31 cellular contexts compared by ENCODE assay signal in the genomic region with DNA sequence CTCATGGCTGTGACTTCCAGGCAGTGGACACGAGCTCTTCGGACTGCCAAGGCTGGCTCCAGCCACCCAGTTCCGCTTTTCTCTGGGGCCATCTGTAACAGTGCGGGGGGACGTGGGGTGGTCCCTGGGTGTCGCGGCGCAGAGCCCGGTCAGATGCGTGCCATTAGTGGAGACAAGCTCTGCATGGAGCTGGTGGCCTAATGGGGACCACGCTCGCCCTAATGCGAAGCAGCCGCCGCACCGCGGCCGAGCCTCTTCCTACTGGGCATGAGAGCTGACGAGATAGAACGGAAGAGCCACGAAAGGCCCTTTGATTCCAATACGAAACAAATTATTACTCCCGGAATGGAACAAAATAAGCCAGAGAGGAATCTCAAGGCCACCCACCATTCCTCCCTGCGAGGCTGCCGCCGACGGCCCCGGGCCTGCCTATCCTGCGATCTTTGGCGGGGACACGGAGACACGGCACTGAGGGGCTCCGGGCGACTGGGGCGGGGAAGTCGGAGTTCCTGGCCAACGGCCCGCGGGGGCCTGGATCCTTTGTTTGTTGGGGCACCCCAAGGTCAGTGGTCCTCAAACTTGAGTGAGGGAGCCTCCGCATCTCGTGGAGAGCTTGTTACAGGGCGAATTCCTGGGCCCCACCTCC. TPM values are rescaled to one million over a fixed set of nuclear protein-coding genes. Genes with fewer than 3 reads are reported as not detected.
"Had no signal": no experiment of that assay in that cellular context is flagged by ENCODE, and none has a peak within 500 bp of the region (broad histone marks: within the 10 kb centered on the region; RNA-seq: fewer than 3 reads in every experiment).

No MANE protein-coding gene starts in this region.

- ATAC-seq: activated naive CD4-positive, alpha-beta T cell treated with anti-CD3 and anti-CD28 coated beads, Interleukin-2, amount 50 U/mL, for 72 hours; activated T-cell treated with anti-CD3 and anti-CD28 coated beads, Interleukin-2, amount 50 U/mL, for 72 hours; esophagus mucosa; T-helper 17 cell had no signal

- H3K9me3 Mint-ChIP-seq: activated CD4-positive, alpha-beta memory T cell treated with anti-CD3 and anti-CD28 coated beads, Interleukin-2, amount 10 ng/mL, durations not matched to agents 7 days and 5 days; activated CD4-positive, alpha-beta T cell treated with anti-CD3 and anti-CD28 coated beads, Interleukin-2, amount 10 ng/mL, durations not matched to agents 7 days and 5 days; activated naive CD4-positive, alpha-beta T cell treated with anti-CD3 and anti-CD28 coated beads, Interleukin-2, amount 10 ng/mL, durations not matched to agents 7 days and 5 days; activated naive CD4-positive, alpha-beta T cell treated with anti-CD3 and anti-CD28 coated beads, Interleukin-2, amount 50 U/mL, for 72 hours; activated naive CD8-positive, alpha-beta T cell treated with anti-CD3 and anti-CD28 coated beads, Interleukin-2, amount 10 ng/mL, durations not matched to agents 7 days and 5 days; activated T-cell treated with anti-CD3 and anti-CD28 coated beads, Interleukin-2, amount 50 U/mL, for 24 hours; activated T-cell treated with anti-CD3 and anti-CD28 coated beads, Interleukin-2, amount 50 U/mL, for 72 hours; brain; dendritic cell treated with granulocyte-macrophage colony-stimulating factor and Interleukin-4, amounts not matched to agents 40 ng/mL and 50 ng/mL, for 4 days; endodermal cell; T-helper 2 cell treated with Interferon-gamma antibody and Interleukin-4, amounts not matched to agents 5 μg/mL and 100 μg/mL, for 36 hours had no signal

- H3K4me3 ChIP-seq: ascending aorta, breast epithelium, cardiac muscle cell, coronary artery, dorsolateral prefrontal cortex had no signal

- H3K36me3 Mint-ChIP-seq: activated naive CD4-positive, alpha-beta T cell treated with anti-CD3 and anti-CD28 coated beads, Interleukin-2, amount 10 ng/mL, durations not matched to agents 7 days and 5 days; activated naive CD4-positive, alpha-beta T cell treated with anti-CD3 and anti-CD28 coated beads, Interleukin-2, amount 50 U/mL, for 72 hours; activated naive CD8-positive, alpha-beta T cell treated with anti-CD3 and anti-CD28 coated beads, Interleukin-2, amount 10 ng/mL, durations not matched to agents 7 days and 5 days; brain had no signal

- H3K27ac Mint-ChIP-seq: activated CD4-positive, alpha-beta memory T cell treated with anti-CD3 and anti-CD28 coated beads, Interleukin-2, amount 10 ng/mL, durations not matched to agents 7 days and 5 days; activated CD4-positive, alpha-beta T cell treated with anti-CD3 and anti-CD28 coated beads, Interleukin-2, amount 10 ng/mL, durations not matched to agents 7 days and 5 days; activated naive CD4-positive, alpha-beta T cell treated with anti-CD3 and anti-CD28 coated beads, Interleukin-2, amount 10 ng/mL, durations not matched to agents 7 days and 5 days; activated naive CD4-positive, alpha-beta T cell treated with anti-CD3 and anti-CD28 coated beads, Interleukin-2, amount 50 U/mL, for 72 hours; activated naive CD8-positive, alpha-beta T cell treated with anti-CD3 and anti-CD28 coated beads, Interleukin-2, amount 10 ng/mL, durations not matched to agents 7 days and 5 days; activated T-cell treated with anti-CD3 and anti-CD28 coated beads, Interleukin-2, amount 50 U/mL, for 24 hours; activated T-cell treated with anti-CD3 and anti-CD28 coated beads, Interleukin-2, amount 50 U/mL, for 72 hours; brain; dendritic cell treated with granulocyte-macrophage colony-stimulating factor and Interleukin-4, amounts not matched to agents 40 ng/mL and 50 ng/mL, for 4 days; endodermal cell; T-helper 17 cell; T-helper 2 cell treated with Interferon-gamma antibody and Interleukin-4, amounts not matched to agents 5 μg/mL and 100 μg/mL, for 36 hours had no signal

- H3K4me1 Mint-ChIP-seq: activated CD4-positive, alpha-beta memory T cell treated with anti-CD3 and anti-CD28 coated beads, Interleukin-2, amount 10 ng/mL, durations not matched to agents 7 days and 5 days; activated CD4-positive, alpha-beta T cell treated with anti-CD3 and anti-CD28 coated beads, Interleukin-2, amount 10 ng/mL, durations not matched to agents 7 days and 5 days; activated naive CD4-positive, alpha-beta T cell treated with anti-CD3 and anti-CD28 coated beads, Interleukin-2, amount 10 ng/mL, durations not matched to agents 7 days and 5 days; activated naive CD8-positive, alpha-beta T cell treated with anti-CD3 and anti-CD28 coated beads, Interleukin-2, amount 10 ng/mL, durations not matched to agents 7 days and 5 days; brain; T-helper 17 cell had no signal

- DNase-seq: activated CD4-positive, alpha-beta memory T cell treated with anti-CD3 and anti-CD28 coated beads, Interleukin-2, amount 10 ng/mL, durations not matched to agents 7 days and 5 days; activated CD4-positive, alpha-beta T cell treated with anti-CD3 and anti-CD28 coated beads for 1 hour; activated CD4-positive, alpha-beta T cell treated with anti-CD3 and anti-CD28 coated beads for 4 hours; activated CD4-positive, alpha-beta T cell treated with anti-CD3 and anti-CD28 coated beads, Interleukin-2, amount 10 ng/mL, durations not matched to agents 7 days and 5 days; activated CD4-positive, alpha-beta T cell treated with anti-CD3 and anti-CD28 coated beads, Interleukin-2, amount 50 U/mL, for 4 hours; activated CD8-positive, alpha-beta memory T cell treated with anti-CD3 and anti-CD28 coated beads, Interleukin-2, amount 50 U/mL, for 48 hours; activated gamma-delta T cell; activated naive CD4-positive, alpha-beta T cell; activated naive CD4-positive, alpha-beta T cell treated with anti-CD3 and anti-CD28 coated beads, Interleukin-2, amount 10 ng/mL, durations not matched to agents 7 days and 5 days; activated naive CD8-positive, alpha-beta T cell treated with anti-CD3 and anti-CD28 coated beads, Interleukin-2, amount 10 ng/mL, durations not matched to agents 7 days and 5 days; activated T-cell treated with anti-CD3 and anti-CD28 coated beads for 4 hours; activated T-cell treated with anti-CD3 and anti-CD28 coated beads, Interleukin-2, amount 50 U/mL, for 24 hours; activated T-cell treated with anti-CD3 and anti-CD28 coated beads, Interleukin-2, amount 50 U/mL, for 72 hours; central memory CD4-positive, alpha-beta T cell; cerebellar nuclear complex; dorsolateral prefrontal cortex; effector memory CD4-positive, alpha-beta T cell; endodermal cell; foreskin fibroblast; T-helper 1 cell; T-helper 17 cell; T1000 had no signal

- H3K4me3 Mint-ChIP-seq: activated CD4-positive, alpha-beta memory T cell treated with anti-CD3 and anti-CD28 coated beads, Interleukin-2, amount 10 ng/mL, durations not matched to agents 7 days and 5 days; activated CD4-positive, alpha-beta T cell treated with anti-CD3 and anti-CD28 coated beads, Interleukin-2, amount 10 ng/mL, durations not matched to agents 7 days and 5 days; activated naive CD4-positive, alpha-beta T cell treated with anti-CD3 and anti-CD28 coated beads, Interleukin-2, amount 10 ng/mL, durations not matched to agents 7 days and 5 days; activated naive CD8-positive, alpha-beta T cell treated with anti-CD3 and anti-CD28 coated beads, Interleukin-2, amount 10 ng/mL, durations not matched to agents 7 days and 5 days; activated T-cell treated with anti-CD3 and anti-CD28 coated beads, Interleukin-2, amount 50 U/mL, for 24 hours; activated T-cell treated with anti-CD3 and anti-CD28 coated beads, Interleukin-2, amount 50 U/mL, for 72 hours; brain; dendritic cell treated with granulocyte-macrophage colony-stimulating factor and Interleukin-4, amounts not matched to agents 40 ng/mL and 50 ng/mL, for 4 days; endodermal cell; T-helper 17 cell; T-helper 2 cell treated with Interferon-gamma antibody and Interleukin-4, amounts not matched to agents 5 μg/mL and 100 μg/mL, for 36 hours had no signal

RNA-seq across cellular contexts. Expression of gene FOXL2, which starts 18.1 kb away (rescaled TPM):
- total RNA-seq: activated CD4-positive, alpha-beta memory T cell treated with anti-CD3 and anti-CD28 coated beads, Interleukin-2, amount 10 ng/mL, durations not matched to agents 7 days and 5 days; activated CD4-positive, alpha-beta T cell treated with anti-CD3 and anti-CD28 coated beads, Interleukin-2, amount 10 ng/mL, durations not matched to agents 7 days and 5 days; activated naive CD4-positive, alpha-beta T cell treated with anti-CD3 and anti-CD28 coated beads, Interleukin-2, amount 50 U/mL, for 72 hours; activated naive CD8-positive, alpha-beta T cell treated with anti-CD3 and anti-CD28 coated beads, Interleukin-2, amount 10 ng/mL, durations not matched to agents 7 days and 5 days; ascending aorta; cardiac muscle cell; esophagus mucosa; T-helper 17 cell had no signal

RNA-seq across cellular contexts. Expression of gene FOXL2NB, which starts 18.2 kb away (rescaled TPM):
- total RNA-seq: activated CD4-positive, alpha-beta memory T cell treated with anti-CD3 and anti-CD28 coated beads, Interleukin-2, amount 10 ng/mL, durations not matched to agents 7 days and 5 days; activated CD4-positive, alpha-beta T cell treated with anti-CD3 and anti-CD28 coated beads, Interleukin-2, amount 10 ng/mL, durations not matched to agents 7 days and 5 days; activated naive CD4-positive, alpha-beta T cell treated with anti-CD3 and anti-CD28 coated beads, Interleukin-2, amount 50 U/mL, for 72 hours; activated naive CD8-positive, alpha-beta T cell treated with anti-CD3 and anti-CD28 coated beads, Interleukin-2, amount 10 ng/mL, durations not matched to agents 7 days and 5 days; activated T-cell treated with anti-CD3 and anti-CD28 coated beads, Interleukin-2, amount 50 U/mL, for 72 hours; ascending aorta; cardiac muscle cell; esophagus mucosa; T-helper 17 cell had no signal
